ENCODE assay signal across 21 cellular contexts in the genomic region with DNA sequence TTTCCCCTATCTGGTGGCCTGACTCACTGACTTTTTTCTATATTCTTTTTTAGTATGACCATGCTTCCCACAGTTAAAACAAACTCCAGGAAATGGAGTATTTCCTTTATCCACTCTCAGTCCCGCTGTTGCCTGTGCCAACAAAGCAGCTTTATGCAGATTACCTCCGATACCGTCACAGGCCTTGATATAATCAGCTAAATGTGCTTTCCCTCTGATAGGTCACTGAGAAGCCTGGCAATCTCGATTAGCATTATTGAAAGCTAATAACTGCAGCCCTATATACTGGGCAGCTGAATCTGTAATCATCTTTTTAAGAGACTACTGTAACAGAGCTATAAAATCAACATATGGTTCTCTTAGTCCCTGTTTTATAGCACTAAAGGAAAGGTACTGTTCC.
DNase-seq lines count a peak whose midpoint lies in the region; ATAC-seq, FAIRE-seq and TF ChIP-seq lines count a peak whose summit lies in the region.
"Had no signal": no experiment of that assay in that cellular context is flagged by ENCODE, and none has a peak within 500 bp of the region (broad histone marks: within the 10 kb centered on the region; RNA-seq: fewer than 3 reads in every experiment).

No MANE protein-coding gene starts in this region.

- no peak for ATAC-seq in WTC11
- no peak for ATAC-seq in CD8-positive, alpha-beta T cell
- ATAC-seq: foreskin keratinocyte, right cardiac atrium had no signal

- TF ChIP-seq POLR2A in GM12892 (IDR thresholded peaks at IDR 0.05; ENCODE audit: low read depth, low read length), result no peak

- H3K4me3 ChIP-seq in CD8-positive, alpha-beta T cell (ENCODE audit: low read depth, low read length), result no peak overlapping the region
- H3K4me3 ChIP-seq: ascending aorta, testis had no signal

- H3K9me3 Mint-ChIP-seq in WTC11, result peaks cover 41% of the 10 kb centered on the region
- H3K9me3 Mint-ChIP-seq in CD8-positive, alpha-beta T cell, result peaks cover 5% of the 10 kb centered on the region

- peak overlapping the region; percentile 8; the same call in 1 of the 2 replicates for H3K27ac Mint-ChIP-seq in WTC11
- H3K27ac Mint-ChIP-seq in CD8-positive, alpha-beta T cell, result no peak overlapping the region
- H3K27ac Mint-ChIP-seq: activated CD4-positive, alpha-beta memory T cell treated with anti-CD3 and anti-CD28 coated beads for 36 hours; CD8-positive, alpha-beta memory T cell had no signal

- no peak for FAIRE-seq in GM12892 (lab: Jason Lieb, UNC)
- FAIRE-seq: colon, GM18507 had no signal

- H3K27me3 Mint-ChIP-seq in WTC11 (ENCODE audit: low read depth), result no peaks in the 10 kb centered on the region; the same call in 1 of the 2 replicates
- H3K27me3 Mint-ChIP-seq in CD8-positive, alpha-beta T cell (ENCODE audit: low read depth), result no peaks in the 10 kb centered on the region

- no peaks in the 10 kb centered on the region for H3K27me3 ChIP-seq in CD8-positive, alpha-beta T cell (ENCODE audit: insufficient read depth, low read length)
- H3K27me3 ChIP-seq: ascending aorta, foreskin keratinocyte, testis had no signal

- intact Hi-C loops in CD8-positive, alpha-beta T cell (cut with DNase I, micrococcal nuclease), result no loop called here

- DNase-seq in KBM-7 (peak; percentile 0), WTC11 (ENCODE audit: low spot score) (no peak), foreskin melanocyte (peak; percentile 29), pulmonary artery endothelial cell (ENCODE audit: low read depth, low spot score) (peak; percentile 46), GM12892 (ENCODE audit: insufficient read length) (no peak), islet precursor cell (no peak)
- DNase-seq in CD8-positive, alpha-beta T cell, result no peak
- DNase-seq: activated CD4-positive, alpha-beta memory T cell treated with anti-CD3 and anti-CD28 coated beads for 36 hours; activated naive CD4-positive, alpha-beta T cell treated with Interleukin-2 at 50 U/mL for 16 hours; CD8-positive, alpha-beta memory T cell; foreskin keratinocyte; KG1; NCI-H1048; NCI-H510A treated with DMSO at 0.1 percent for 48 hours; occipital lobe; right cardiac atrium; stimulated activated CD4-positive, alpha-beta T cell treated with anti-CD3 and anti-CD28 coated beads, Interleukin-15, amount 100 ng/mL, for 24 hours; testis had no signal

- H3K36me3 ChIP-seq in CD8-positive, alpha-beta T cell (ENCODE audit: insufficient read depth, low read length), result no peaks in the 10 kb centered on the region
- H3K36me3 ChIP-seq: ascending aorta had no signal

- CTCF ChIA-PET in WTC11 (lab: Charles Lee), result interaction anchor here (1.1 kb wide), 1 partner anchor 73 kb away, joined by 8 read pairs; no protein-coding TSS in a partner anchor
- CTCF ChIA-PET in CD8-positive, alpha-beta T cell (lab: Charles Lee), result no interaction called here

- peaks cover 14% of the 10 kb centered on the region for H3K4me1 Mint-ChIP-seq in WTC11
- H3K4me1 Mint-ChIP-seq in CD8-positive, alpha-beta T cell (ENCODE audit: low read depth), result no peaks in the 10 kb centered on the region
- H3K4me1 Mint-ChIP-seq: CD8-positive, alpha-beta memory T cell had no signal

- peaks cover 3% of the 10 kb centered on the region; the same call in 1 of the 2 replicates for H3K36me3 Mint-ChIP-seq in WTC11
- no peaks in the 10 kb centered on the region for H3K36me3 Mint-ChIP-seq in CD8-positive, alpha-beta T cell
- H3K36me3 Mint-ChIP-seq: activated CD4-positive, alpha-beta memory T cell treated with anti-CD3 and anti-CD28 coated beads for 36 hours; CD8-positive, alpha-beta memory T cell had no signal

- in situ Hi-C loops in KBM-7 (cut with MboI; ENCODE audit: low pct_unique_long_range_greater_than_20kb, low sequenced_read_pairs), result no loop called here

- H3K9me3 ChIP-seq in CD8-positive, alpha-beta T cell (ENCODE audit: low read length), result no peaks in the 10 kb centered on the region
- H3K9me3 ChIP-seq: ascending aorta, testis had no signal

- H3K4me1 ChIP-seq in CD8-positive, alpha-beta T cell (ENCODE audit: insufficient read depth, low read length), result no peaks in the 10 kb centered on the region
- H3K4me1 ChIP-seq: ascending aorta, foreskin keratinocyte, testis had no signal

- no peak for TF ChIP-seq CTCF in WTC11 (IDR thresholded peaks at IDR 0.05)
- TF ChIP-seq CTCF in CD8-positive, alpha-beta T cell (IDR thresholded peaks at IDR 0.05), result no peak

- POLR2A ChIA-PET in WTC11 (lab: Charles Lee), result no interaction called here
- POLR2A ChIA-PET in CD8-positive, alpha-beta T cell (lab: Charles Lee), result interaction anchor here (0.6 kb wide), 1 partner anchor 1598 kb away, joined by 3 read pairs; no protein-coding TSS in a partner anchor

- no peak overlapping the region for H3K4me3 Mint-ChIP-seq in WTC11
- no peak overlapping the region for H3K4me3 Mint-ChIP-seq in CD8-positive, alpha-beta T cell
- H3K4me3 Mint-ChIP-seq: activated CD4-positive, alpha-beta memory T cell treated with anti-CD3 and anti-CD28 coated beads for 36 hours; CD8-positive, alpha-beta memory T cell had no signal

- no peak overlapping the region for H3K27ac ChIP-seq in CD8-positive, alpha-beta T cell (ENCODE audit: low read depth, low read length)
- H3K27ac ChIP-seq: ascending aorta, foreskin keratinocyte, testis had no signal

TF ChIP-seq in WTC11, 78 proteins besides CTCF, POLR2A, EP300 and RAD21 (continues in another document):
- TF ChIP-seq, protein P1, sequence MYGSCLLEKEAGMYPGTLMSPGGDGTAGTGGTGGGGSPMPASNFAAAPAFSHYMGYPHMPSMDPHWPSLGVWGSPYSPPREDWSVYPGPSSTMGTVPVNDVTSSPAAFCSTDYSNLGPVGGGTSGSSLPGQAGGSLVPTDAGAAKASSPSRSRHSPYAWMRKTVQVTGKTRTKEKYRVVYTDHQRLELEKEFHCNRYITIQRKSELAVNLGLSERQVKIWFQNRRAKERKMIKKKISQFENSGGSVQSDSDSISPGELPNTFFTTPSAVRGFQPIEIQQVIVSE (CRISPR knock-in tag; IDR thresholded peaks at IDR 0.05; ENCODE audit: borderline replicate concordance), result no peak
- TF ChIP-seq, protein P2, sequence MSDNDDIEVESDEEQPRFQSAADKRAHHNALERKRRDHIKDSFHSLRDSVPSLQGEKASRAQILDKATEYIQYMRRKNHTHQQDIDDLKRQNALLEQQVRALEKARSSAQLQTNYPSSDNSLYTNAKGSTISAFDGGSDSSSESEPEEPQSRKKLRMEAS (CRISPR knock-in tag; IDR thresholded peaks at IDR 0.05), result no peak
- TF ChIP-seq RELA (CRISPR knock-in tag; IDR thresholded peaks at IDR 0.05; ENCODE audit: borderline replicate concordance) (no peak), PRRX2 (CRISPR knock-in tag; IDR thresholded peaks at IDR 0.05) (no peak), NFE2L1 (CRISPR knock-in tag; IDR thresholded peaks at IDR 0.05) (no peak), NFYB (CRISPR knock-in tag; conservative IDR thresholded peaks at IDR 0.05; ENCODE audit: low read depth) (no peak), ATF1 (CRISPR knock-in tag; IDR thresholded peaks at IDR 0.05) (no peak), GRHL2 (CRISPR knock-in tag; IDR thresholded peaks at IDR 0.05; ENCODE audit: insufficient replicate concordance, severe bottlenecking) (no peak), SMAD4 (CRISPR knock-in tag; IDR thresholded peaks at IDR 0.05) (no peak)
- TF ChIP-seq, protein P3, sequence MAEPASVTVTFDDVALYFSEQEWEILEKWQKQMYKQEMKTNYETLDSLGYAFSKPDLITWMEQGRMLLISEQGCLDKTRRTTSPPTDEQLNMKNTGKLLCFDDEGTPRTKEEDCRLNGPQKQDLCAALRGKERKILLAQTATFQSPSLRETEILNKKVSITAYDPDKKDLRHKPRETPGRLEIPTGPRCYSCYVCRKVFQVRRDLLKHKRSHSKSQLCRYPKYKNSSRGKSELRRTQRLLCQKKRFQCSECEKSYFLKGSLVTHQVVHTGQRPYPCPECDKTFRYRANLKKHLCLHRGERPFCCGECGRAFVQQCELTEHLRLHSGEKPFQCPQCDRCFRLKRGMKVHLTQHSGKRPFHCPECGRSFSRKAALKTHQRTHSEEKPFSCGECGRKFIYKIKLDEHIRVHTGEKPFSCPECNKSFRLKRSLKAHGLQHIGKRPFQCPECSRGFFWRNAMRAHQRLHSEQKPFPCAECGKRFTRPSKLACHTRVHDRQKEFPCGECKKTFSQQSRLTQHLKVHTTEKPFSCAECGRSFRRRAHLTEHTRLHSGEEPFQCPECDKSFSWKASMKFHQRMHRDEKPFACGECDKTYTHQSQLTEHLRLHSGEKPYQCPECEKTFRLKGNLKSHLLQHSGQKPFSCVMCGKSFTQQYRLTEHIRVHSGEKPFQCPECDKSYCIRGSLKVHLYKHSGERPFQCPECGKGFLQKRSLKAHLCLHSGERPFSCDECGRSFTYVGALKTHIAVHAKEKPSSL (CRISPR knock-in tag; conservative IDR thresholded peaks at IDR 0.05), result no peak
- TF ChIP-seq, protein P4, sequence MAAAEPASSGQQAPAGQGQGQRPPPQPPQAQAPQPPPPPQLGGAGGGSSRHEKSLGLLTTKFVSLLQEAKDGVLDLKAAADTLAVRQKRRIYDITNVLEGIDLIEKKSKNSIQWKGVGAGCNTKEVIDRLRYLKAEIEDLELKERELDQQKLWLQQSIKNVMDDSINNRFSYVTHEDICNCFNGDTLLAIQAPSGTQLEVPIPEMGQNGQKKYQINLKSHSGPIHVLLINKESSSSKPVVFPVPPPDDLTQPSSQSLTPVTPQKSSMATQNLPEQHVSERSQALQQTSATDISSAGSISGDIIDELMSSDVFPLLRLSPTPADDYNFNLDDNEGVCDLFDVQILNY (CRISPR knock-in tag; IDR thresholded peaks at IDR 0.05), result no peak
- TF ChIP-seq, protein P5, sequence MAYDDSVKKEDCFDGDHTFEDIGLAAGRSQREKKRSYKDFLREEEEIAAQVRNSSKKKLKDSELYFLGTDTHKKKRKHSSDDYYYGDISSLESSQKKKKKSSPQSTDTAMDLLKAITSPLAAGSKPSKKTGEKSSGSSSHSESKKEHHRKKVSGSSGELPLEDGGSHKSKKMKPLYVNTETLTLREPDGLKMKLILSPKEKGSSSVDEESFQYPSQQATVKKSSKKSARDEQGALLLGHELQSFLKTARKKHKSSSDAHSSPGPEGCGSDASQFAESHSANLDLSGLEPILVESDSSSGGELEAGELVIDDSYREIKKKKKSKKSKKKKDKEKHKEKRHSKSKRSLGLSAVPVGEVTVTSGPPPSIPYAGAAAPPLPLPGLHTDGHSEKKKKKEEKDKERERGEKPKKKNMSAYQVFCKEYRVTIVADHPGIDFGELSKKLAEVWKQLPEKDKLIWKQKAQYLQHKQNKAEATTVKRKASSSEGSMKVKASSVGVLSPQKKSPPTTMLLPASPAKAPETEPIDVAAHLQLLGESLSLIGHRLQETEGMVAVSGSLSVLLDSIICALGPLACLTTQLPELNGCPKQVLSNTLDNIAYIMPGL (CRISPR knock-in tag; IDR thresholded peaks at IDR 0.05), result no peak

Comparison
In these comparisons a context has a peak if more than half of its experiments do, and no peak if none do; other contexts are left out.
1. DNase-seq: peak in KBM-7 (single experiment), foreskin melanocyte (single experiment) and pulmonary artery endothelial cell (single experiment); none in WTC11 (single experiment), GM12892 (single experiment), islet precursor cell (single experiment) and CD8-positive, alpha-beta T cell (0 of 7).